ENCODE assay signal across 40 cellular contexts in the genomic region with DNA sequence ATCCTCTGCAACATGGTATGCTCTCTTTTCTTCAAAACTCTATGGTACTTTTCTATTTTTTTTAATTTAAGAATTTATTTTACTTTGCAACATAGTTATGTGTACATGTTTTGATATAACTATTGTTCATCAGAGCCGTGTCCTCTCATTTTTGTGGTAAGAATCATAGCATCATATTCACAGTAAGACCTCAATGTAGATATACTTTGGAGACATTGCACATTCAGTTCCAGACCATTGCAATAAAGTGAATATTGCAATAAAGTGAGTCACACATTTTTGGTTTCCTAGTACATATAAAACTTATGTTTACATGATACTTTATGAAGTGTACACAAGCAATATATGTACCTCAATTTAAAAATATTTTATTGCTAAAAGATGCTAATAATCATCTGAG. TPM values are rescaled to one million over a fixed set of nuclear protein-coding genes. Genes with fewer than 3 reads are reported as not detected.
"Had no signal": no experiment of that assay in that cellular context is flagged by ENCODE, and none has a peak within 500 bp of the region (broad histone marks: within the 10 kb centered on the region; RNA-seq: fewer than 3 reads in every experiment).

No MANE protein-coding gene starts in this region.

- H3K36me3 Mint-ChIP-seq: activated CD8-positive, alpha-beta memory T cell treated with anti-CD3 and anti-CD28 coated beads, Interleukin-2, amount 10 ng/mL, durations not matched to agents 7 days and 5 days; activated naive CD4-positive, alpha-beta T cell treated with anti-CD3 and anti-CD28 coated beads, Interleukin-2, amount 10 ng/mL, durations not matched to agents 7 days and 5 days; activated naive CD4-positive, alpha-beta T cell treated with anti-CD3 and anti-CD28 coated beads, Interleukin-2, amount 50 U/mL, for 24 hours; activated naive CD8-positive, alpha-beta T cell; activated naive CD8-positive, alpha-beta T cell treated with anti-CD3 and anti-CD28 coated beads, Interleukin-2, amount 10 ng/mL, durations not matched to agents 7 days and 5 days; brain had no signal

- H3K27me3 Mint-ChIP-seq: activated CD4-positive, alpha-beta T cell treated with anti-CD3 and anti-CD28 coated beads for 36 hours; activated CD4-positive, alpha-beta T cell treated with anti-CD3 and anti-CD28 coated beads, Interleukin-2, amount 10 ng/mL, durations not matched to agents 7 days and 5 days; activated CD8-positive, alpha-beta memory T cell treated with anti-CD3 and anti-CD28 coated beads, Interleukin-2, amount 10 ng/mL, durations not matched to agents 7 days and 5 days; activated naive CD4-positive, alpha-beta T cell treated with anti-CD3 and anti-CD28 coated beads, Interleukin-2, amount 10 ng/mL, durations not matched to agents 7 days and 5 days; activated naive CD4-positive, alpha-beta T cell treated with anti-CD3 and anti-CD28 coated beads, Interleukin-2, amount 50 U/mL, for 24 hours; activated naive CD8-positive, alpha-beta T cell; activated naive CD8-positive, alpha-beta T cell treated with anti-CD3 and anti-CD28 coated beads, Interleukin-2, amount 10 ng/mL, durations not matched to agents 7 days and 5 days; activated naive CD8-positive, alpha-beta T cell treated with anti-CD3 and anti-CD28 coated beads, Interleukin-2, amount 50 U/mL, for 24 hours; activated T-cell treated with anti-CD3 and anti-CD28 coated beads, Interleukin-2, amount 50 U/mL, for 24 hours; brain; central memory CD8-positive, alpha-beta T cell had no signal

- H3K4me3 Mint-ChIP-seq: activated CD4-positive, alpha-beta memory T cell treated with anti-CD3 and anti-CD28 coated beads, Interleukin-2, amount 10 ng/mL, durations not matched to agents 7 days and 5 days; activated CD4-positive, alpha-beta T cell treated with anti-CD3 and anti-CD28 coated beads for 36 hours; activated CD4-positive, alpha-beta T cell treated with anti-CD3 and anti-CD28 coated beads, Interleukin-2, amount 10 ng/mL, durations not matched to agents 7 days and 5 days; activated CD8-positive, alpha-beta memory T cell treated with anti-CD3 and anti-CD28 coated beads, Interleukin-2, amount 10 ng/mL, durations not matched to agents 7 days and 5 days; activated CD8-positive, alpha-beta T cell treated with anti-CD3 and anti-CD28 coated beads, Interleukin-2, amount 10 ng/mL, durations not matched to agents 7 days and 5 days; activated naive CD4-positive, alpha-beta T cell treated with anti-CD3 and anti-CD28 coated beads, Interleukin-2, amount 10 ng/mL, durations not matched to agents 7 days and 5 days; activated naive CD4-positive, alpha-beta T cell treated with anti-CD3 and anti-CD28 coated beads, Interleukin-2, amount 50 U/mL, for 24 hours; activated naive CD8-positive, alpha-beta T cell; activated naive CD8-positive, alpha-beta T cell treated with anti-CD3 and anti-CD28 coated beads, Interleukin-2, amount 10 ng/mL, durations not matched to agents 7 days and 5 days; activated naive CD8-positive, alpha-beta T cell treated with anti-CD3 and anti-CD28 coated beads, Interleukin-2, amount 50 U/mL, for 24 hours; activated T-cell treated with anti-CD3 and anti-CD28 coated beads, Interleukin-2, amount 50 U/mL, for 24 hours; brain; central memory CD8-positive, alpha-beta T cell; T-helper 1 cell treated with Interleukin-12 subunit alpha and Interleukin-12 subunit beta and Interleukin-4 antibody, amounts not matched to agents 30 μg/mL and 1 μg/mL, for 36 hours; T-helper 2 cell treated with Interferon-gamma antibody and Interleukin-4, amounts not matched to agents 5 μg/mL and 100 μg/mL, for 36 hours; WTC11 had no signal

- H3K27ac Mint-ChIP-seq: activated CD4-positive, alpha-beta memory T cell treated with anti-CD3 and anti-CD28 coated beads, Interleukin-2, amount 10 ng/mL, durations not matched to agents 7 days and 5 days; activated CD4-positive, alpha-beta T cell treated with anti-CD3 and anti-CD28 coated beads for 36 hours; activated CD4-positive, alpha-beta T cell treated with anti-CD3 and anti-CD28 coated beads, Interleukin-2, amount 10 ng/mL, durations not matched to agents 7 days and 5 days; activated CD8-positive, alpha-beta memory T cell treated with anti-CD3 and anti-CD28 coated beads, Interleukin-2, amount 10 ng/mL, durations not matched to agents 7 days and 5 days; activated CD8-positive, alpha-beta T cell treated with anti-CD3 and anti-CD28 coated beads, Interleukin-2, amount 10 ng/mL, durations not matched to agents 7 days and 5 days; activated naive CD4-positive, alpha-beta T cell treated with anti-CD3 and anti-CD28 coated beads, Interleukin-2, amount 10 ng/mL, durations not matched to agents 7 days and 5 days; activated naive CD4-positive, alpha-beta T cell treated with anti-CD3 and anti-CD28 coated beads, Interleukin-2, amount 50 U/mL, for 24 hours; activated naive CD8-positive, alpha-beta T cell; activated naive CD8-positive, alpha-beta T cell treated with anti-CD3 and anti-CD28 coated beads, Interleukin-2, amount 10 ng/mL, durations not matched to agents 7 days and 5 days; activated naive CD8-positive, alpha-beta T cell treated with anti-CD3 and anti-CD28 coated beads, Interleukin-2, amount 50 U/mL, for 24 hours; activated T-cell treated with anti-CD3 and anti-CD28 coated beads, Interleukin-2, amount 50 U/mL, for 24 hours; activated T-helper 2 cell treated with anti-CD3 and anti-CD28 coated beads, Interferon-gamma antibody, Interleukin-2, Interleukin-4, amounts not matched to agents 10 μg/mL and 5 μg/mL and 100 μg/mL, durations not matched to agents 14 hours and 24 hours and 36 hours; brain; T-helper 1 cell treated with Interleukin-12 subunit alpha and Interleukin-12 subunit beta and Interleukin-4 antibody, amounts not matched to agents 30 μg/mL and 1 μg/mL, for 36 hours; T-helper 2 cell treated with Interferon-gamma antibody and Interleukin-4, amounts not matched to agents 5 μg/mL and 100 μg/mL, for 36 hours; WTC11 had no signal

- H3K9me3 Mint-ChIP-seq: activated CD4-positive, alpha-beta memory T cell treated with anti-CD3 and anti-CD28 coated beads, Interleukin-2, amount 10 ng/mL, durations not matched to agents 7 days and 5 days; activated CD4-positive, alpha-beta T cell treated with anti-CD3 and anti-CD28 coated beads, Interleukin-2, amount 10 ng/mL, durations not matched to agents 7 days and 5 days; activated naive CD4-positive, alpha-beta T cell treated with anti-CD3 and anti-CD28 coated beads, Interleukin-2, amount 10 ng/mL, durations not matched to agents 7 days and 5 days; activated naive CD8-positive, alpha-beta T cell treated with anti-CD3 and anti-CD28 coated beads, Interleukin-2, amount 10 ng/mL, durations not matched to agents 7 days and 5 days; activated T-cell treated with anti-CD3 and anti-CD28 coated beads, Interleukin-2, amount 50 U/mL, for 24 hours; activated T-helper 2 cell treated with anti-CD3 and anti-CD28 coated beads, Interferon-gamma antibody, Interleukin-2, Interleukin-4, amounts not matched to agents 10 μg/mL and 5 μg/mL and 100 μg/mL, durations not matched to agents 14 hours and 24 hours and 36 hours; T-helper 1 cell treated with Interleukin-12 subunit alpha and Interleukin-12 subunit beta and Interleukin-4 antibody, amounts not matched to agents 30 μg/mL and 1 μg/mL, for 36 hours; T-helper 2 cell treated with Interferon-gamma antibody and Interleukin-4, amounts not matched to agents 5 μg/mL and 100 μg/mL, for 36 hours had no signal

- H3K27ac ChIP-seq: cardiac muscle cell, WERI-Rb-1 had no signal

- H3K4me3 ChIP-seq: cardiac muscle cell had no signal

- DNase-seq: activated CD4-positive, alpha-beta memory T cell treated with anti-CD3 and anti-CD28 coated beads, Interleukin-2, amount 10 ng/mL, durations not matched to agents 7 days and 5 days; activated CD4-positive, alpha-beta T cell treated with anti-CD3 and anti-CD28 coated beads for 1 hour; activated CD4-positive, alpha-beta T cell treated with anti-CD3 and anti-CD28 coated beads for 36 hours; activated CD4-positive, alpha-beta T cell treated with anti-CD3 and anti-CD28 coated beads for 48 hours; activated CD4-positive, alpha-beta T cell treated with anti-CD3 and anti-CD28 coated beads, Interleukin-2, amount 10 ng/mL, durations not matched to agents 7 days and 5 days; activated CD4-positive, alpha-beta T cell treated with anti-CD3 and anti-CD28 coated beads, Interleukin-2, amount 50 U/mL, for 48 hours; activated CD4-positive, CD25-positive, alpha-beta regulatory T cell; activated CD8-positive, alpha-beta memory T cell treated with anti-CD3 and anti-CD28 coated beads for 24 hours; activated CD8-positive, alpha-beta memory T cell treated with anti-CD3 and anti-CD28 coated beads, Interleukin-2, amount 10 ng/mL, durations not matched to agents 7 days and 5 days; activated CD8-positive, alpha-beta memory T cell treated with anti-CD3 and anti-CD28 coated beads, Interleukin-2, amount 50 U/mL, for 48 hours; activated CD8-positive, alpha-beta T cell treated with anti-CD3 and anti-CD28 coated beads, Interleukin-2, amount 10 ng/mL, durations not matched to agents 7 days and 5 days; activated effector memory CD4-positive, alpha-beta T cell treated with Interleukin-2 at 50 U/mL for 16 hours; activated gamma-delta T cell; activated naive CD4-positive, alpha-beta T cell treated with anti-CD3 and anti-CD28 coated beads, Interleukin-2, amount 10 ng/mL, durations not matched to agents 7 days and 5 days; activated naive CD4-positive, alpha-beta T cell treated with Interleukin-2 at 50 U/mL for 16 hours; activated naive CD8-positive, alpha-beta T cell treated with anti-CD3 and anti-CD28 coated beads, Interleukin-2, amount 10 ng/mL, durations not matched to agents 7 days and 5 days; activated naive CD8-positive, alpha-beta T cell treated with anti-CD3 and anti-CD28 coated beads, Interleukin-2, amount 50 U/mL, for 24 hours; activated T-cell treated with anti-CD3 and anti-CD28 coated beads, Interleukin-2, amount 50 U/mL, for 24 hours; activated T-cell treated with anti-CD3 and anti-CD28 coated beads, Interleukin-2, amount 50 U/mL, for 48 hours; amniotic stem cell; aorta; caudate nucleus; cerebellar nuclear complex; SW 1271; T-helper 1 cell; T-helper 2 cell; T-helper 9 cell; WERI-Rb-1 had no signal

- H3K4me1 Mint-ChIP-seq: activated CD4-positive, alpha-beta memory T cell treated with anti-CD3 and anti-CD28 coated beads, Interleukin-2, amount 10 ng/mL, durations not matched to agents 7 days and 5 days; activated CD4-positive, alpha-beta T cell treated with anti-CD3 and anti-CD28 coated beads for 36 hours; activated CD4-positive, alpha-beta T cell treated with anti-CD3 and anti-CD28 coated beads, Interleukin-2, amount 10 ng/mL, durations not matched to agents 7 days and 5 days; activated CD8-positive, alpha-beta memory T cell treated with anti-CD3 and anti-CD28 coated beads, Interleukin-2, amount 10 ng/mL, durations not matched to agents 7 days and 5 days; activated naive CD4-positive, alpha-beta T cell treated with anti-CD3 and anti-CD28 coated beads, Interleukin-2, amount 10 ng/mL, durations not matched to agents 7 days and 5 days; activated naive CD4-positive, alpha-beta T cell treated with anti-CD3 and anti-CD28 coated beads, Interleukin-2, amount 50 U/mL, for 24 hours; activated naive CD8-positive, alpha-beta T cell treated with anti-CD3 and anti-CD28 coated beads, Interleukin-2, amount 10 ng/mL, durations not matched to agents 7 days and 5 days; activated naive CD8-positive, alpha-beta T cell treated with anti-CD3 and anti-CD28 coated beads, Interleukin-2, amount 50 U/mL, for 24 hours; central memory CD8-positive, alpha-beta T cell had no signal

- H3K27me3 ChIP-seq: cardiac muscle cell had no signal

- H3K36me3 ChIP-seq: cardiac muscle cell, WERI-Rb-1 had no signal

RNA-seq across cellular contexts. Expression of a gene that starts 22.7 kb away (rescaled TPM):
- total RNA-seq: activated CD4-positive, alpha-beta memory T cell treated with anti-CD3 and anti-CD28 coated beads, Interleukin-2, amount 10 ng/mL, durations not matched to agents 7 days and 5 days; activated CD4-positive, alpha-beta T cell treated with anti-CD3 and anti-CD28 coated beads for 36 hours; activated CD4-positive, alpha-beta T cell treated with anti-CD3 and anti-CD28 coated beads, Interleukin-2, amount 10 ng/mL, durations not matched to agents 7 days and 5 days; activated CD8-positive, alpha-beta memory T cell treated with anti-CD3 and anti-CD28 coated beads, Interleukin-2, amount 10 ng/mL, durations not matched to agents 7 days and 5 days; activated CD8-positive, alpha-beta T cell treated with anti-CD3 and anti-CD28 coated beads, Interleukin-2, amount 10 ng/mL, durations not matched to agents 7 days and 5 days; activated naive CD8-positive, alpha-beta T cell treated with anti-CD3 and anti-CD28 coated beads, Interleukin-2, amount 10 ng/mL, durations not matched to agents 7 days and 5 days; activated T-helper 2 cell treated with anti-CD3 and anti-CD28 coated beads, Interferon-gamma antibody, Interleukin-2, Interleukin-4, amounts not matched to agents 10 μg/mL and 5 μg/mL and 100 μg/mL, durations not matched to agents 14 hours and 24 hours and 36 hours; aorta; astrocyte; bronchial epithelial cell; cardiac muscle cell; WTC11 had no signal
- polyA plus RNA-seq: adipose tissue, aorta had no signal
